In genomic region chr1:212414328-212415106, GRCh38 we compare ENCODE assay signal across 8 cellular contexts. TPM values are rescaled to one million over a fixed set of nuclear protein-coding genes. Genes with fewer than 3 reads are reported as not detected.
DNase-seq lines count a peak whose midpoint lies in the region; ATAC-seq, FAIRE-seq and TF ChIP-seq lines count a peak whose summit lies in the region.

Gene PACC1, minus strand, starts transcription at chr1:212414886. Its CDS starts 129 bp downstream, at chr1:212414757.

- peaks cover 42% of the 10 kb centered on the region for H3K79me2 ChIP-seq in OCI-LY3 (ENCODE audit: low read length)

- no peaks in the 10 kb centered on the region for H3K9me3 ChIP-seq in HUES48 (ENCODE audit: control insufficient read depth, insufficient read depth, low read length)
- no peaks in the 10 kb centered on the region for H3K9me3 ChIP-seq in OCI-LY3 (ENCODE audit: insufficient read depth, low read length)
- H3K9me3 ChIP-seq in mononuclear cell (ENCODE audit: low read depth, low read length) = no peaks in the 10 kb centered on the region

- H3K36me3 ChIP-seq in HUES48 (ENCODE audit: control insufficient read depth, insufficient read depth, low read length) (peaks cover 27% of the 10 kb centered on the region), OCI-LY3 (replicated peaks; ENCODE audit: low read depth, low read length) (peaks cover 33% of the 10 kb centered on the region)

- H3K4me3 ChIP-seq in HUES48 (ENCODE audit: low read depth, low read length) (peak within 1 kb of the TSS; percentile 71), OCI-LY3 (ENCODE audit: low read length) (peak within 1 kb of the TSS; percentile 79), epithelial cell of esophagus (ENCODE audit: low read length) (peak within 1 kb of the TSS; percentile 76), mononuclear cell (ENCODE audit: low read length) (peak within 1 kb of the TSS; percentile 81)

- TF ChIP-seq CTCF in D721Med (IDR thresholded peaks at IDR 0.05; ENCODE audit: insufficient read depth, missing control alignments) (no peak), OCI-LY3 (IDR thresholded peaks at IDR 0.05; ENCODE audit: low read depth, low read length) (no peak), epithelial cell of esophagus (IDR thresholded peaks at IDR 0.05; ENCODE audit: insufficient read depth, low read depth, low read length, missing control alignments) (no peak)

- H3K27ac ChIP-seq in HUES48 (ENCODE audit: low read depth, low read length) = peak within 1 kb of the TSS; percentile 37
- H3K27ac ChIP-seq in OCI-LY3 (ENCODE audit: low read length) = peak within 1 kb of the TSS; percentile 87

- FAIRE-seq in D721Med (lab: Jason Lieb, UNC) = no peak

- peak; percentile 99 for DNase-seq in D721Med (ENCODE audit: insufficient read length, low spot score)
- peak; percentile 92 for DNase-seq in activated CD8-positive, alpha-beta memory T cell treated with anti-CD3 and anti-CD28 coated beads, Interleukin-2, amount 50 U/mL, for 48 hours
- peak; percentile 88 for DNase-seq in epithelial cell of esophagus (ENCODE audit: low read depth)
- peak; percentile 64 to 69 for DNase-seq in stimulated activated CD8-positive, alpha-beta memory T cell treated with anti-CD3 and anti-CD28 coated beads, Interleukin-4, amount 100 ng/mL, for 1 hour (ENCODE audit: low read depth in 2 of 2, low spot score in 1 of 2)

- H3K4me1 ChIP-seq in HUES48 (ENCODE audit: control insufficient read depth, insufficient read depth, low read length) (peaks cover 16% of the 10 kb centered on the region), OCI-LY3 (ENCODE audit: low read length) (peaks cover 40% of the 10 kb centered on the region), mononuclear cell (ENCODE audit: insufficient read depth, low read length) (peaks cover 46% of the 10 kb centered on the region)

- H3K9ac ChIP-seq in HUES48 (ENCODE audit: low read depth, low read length) (peak within 1 kb of the TSS; percentile 53; the same call in 1 of the 2 replicates), OCI-LY3 (ENCODE audit: low read length) (peak within 1 kb of the TSS; percentile 86)

- H4K20me1 ChIP-seq in OCI-LY3 (ENCODE audit: insufficient read depth, low read length) = 0 out of 2 replicates have a peak, but pooled peaks cover 8% of the 10 kb centered on the region

- H3K4me2 ChIP-seq in OCI-LY3 (ENCODE audit: low read length) = peak within 1 kb of the TSS; percentile 93

- H2AFZ ChIP-seq in OCI-LY3 (ENCODE audit: low read depth, low read length) = peak within 1 kb of the TSS; percentile 74

- peak; percentile 98 for ATAC-seq in GM21390 (IDR thresholded peaks at IDR 0.05; ENCODE audit: unreplicated experiment)

- H3K27me3 ChIP-seq in HUES48 (ENCODE audit: control insufficient read depth, insufficient read depth, low read length) (peaks cover 8% of the 10 kb centered on the region; the same call in 1 of the 2 replicates), OCI-LY3 (ENCODE audit: low read depth, low read length) (no peaks in the 10 kb centered on the region), mononuclear cell (ENCODE audit: insufficient read depth, low read length) (no peaks in the 10 kb centered on the region)

RNA-seq across cellular contexts. Expression of gene PACC1, which starts in this region (rescaled TPM):
- 6.4 TPM for total RNA-seq in mononuclear cell

Comparison
In these comparisons a context has a peak if more than half of its experiments do, and no peak if none do; other contexts are left out.
1. Peak in every context shown above with its lines: DNase-seq, ATAC-seq, H3K4me3 ChIP-seq and H3K27ac ChIP-seq.